ENCODE assay signal across 8 cellular contexts in the genomic region with DNA sequence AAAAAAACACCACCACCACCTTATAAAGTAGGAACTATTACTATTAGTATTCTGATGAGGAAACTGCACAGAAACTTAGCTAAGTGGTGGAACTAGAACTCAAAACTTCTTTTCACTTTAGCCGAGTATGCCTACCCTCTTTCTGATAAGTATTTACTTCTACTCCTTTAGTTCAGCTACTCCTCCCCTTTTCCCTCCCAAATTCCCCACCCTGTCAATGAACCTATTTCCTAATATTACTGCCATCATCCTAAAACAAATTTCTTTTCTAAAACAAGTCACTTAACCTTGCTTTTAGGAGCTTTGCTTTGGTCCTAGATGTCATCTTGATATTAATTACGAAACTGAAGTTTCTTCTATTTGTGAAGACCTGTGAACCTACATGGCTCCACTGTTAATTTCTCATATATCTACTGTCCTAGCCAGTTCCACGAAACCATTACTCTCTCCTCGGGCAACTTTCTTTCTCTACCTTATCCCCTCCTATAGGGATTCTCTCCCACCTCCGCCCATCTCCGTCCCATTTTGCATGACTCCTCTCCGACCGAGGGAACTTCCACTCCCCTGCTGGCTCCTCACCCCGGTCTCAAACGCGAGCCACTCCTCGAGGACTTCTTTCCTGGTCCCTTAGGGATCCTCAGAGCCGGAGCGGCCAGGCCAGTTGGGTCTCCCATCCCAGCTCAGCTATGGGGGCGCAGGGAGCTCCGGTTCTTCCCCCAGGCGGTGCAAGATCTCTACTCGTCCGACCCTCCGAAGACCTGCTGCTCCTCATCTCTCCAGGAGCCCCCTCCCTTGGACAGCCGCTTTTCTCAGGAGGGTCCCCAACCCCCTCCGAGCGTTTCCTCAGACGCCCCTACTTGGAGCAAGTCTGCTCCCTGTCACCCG. TPM values are rescaled to one million over a fixed set of nuclear protein-coding genes. Genes with fewer than 3 reads are reported as not detected.
DNase-seq lines count a peak whose midpoint lies in the region; ATAC-seq, FAIRE-seq and TF ChIP-seq lines count a peak whose summit lies in the region.

No MANE protein-coding gene starts in this region.

- BruUV-seq in Panc1 (replicated peaks; lab: Mats Ljungman, UMichigan) (no TSS peak), GM12878 (replicated peaks; lab: Mats Ljungman, UMichigan) (no TSS peak)

- H3K9ac ChIP-seq in GM12878 (ENCODE audit: control insufficient read depth, insufficient read depth, low read length), result peak overlapping the region; percentile 83
- H3K9ac ChIP-seq in skeletal muscle satellite cell (ENCODE audit: low read depth, low read length), result peak overlapping the region; percentile 93

- intact Hi-C loops in Panc1 (cut with micrococcal nuclease; ENCODE audit: unreplicated experiment) (loop anchor here (5.0 kb wide), 1 partner anchor 160 kb away; no protein-coding TSS in a partner anchor), GM12878 (cut with micrococcal nuclease; ENCODE audit: unreplicated experiment) (loop anchor here (5.0 kb wide), 3 partner anchors 40 to 210 kb away; no protein-coding TSS in a partner anchor)

- H3K36me3 ChIP-seq in Panc1 (ENCODE audit: control insufficient read depth, insufficient read depth, low read length) (no peaks in the 10 kb centered on the region; the same call in 1 of the 2 replicates), GM12878 (ENCODE audit: control insufficient read depth in 2 of 2, insufficient read depth in 2 of 2, low read length in 1 of 2) (no peaks in the 10 kb centered on the region), skeletal muscle satellite cell (ENCODE audit: insufficient read depth, low read length) (peaks cover 5% of the 10 kb centered on the region)

- H3K79me2 ChIP-seq in GM12878 (ENCODE audit: control insufficient read depth, insufficient read depth, low read length), result peaks cover 52% of the 10 kb centered on the region

- H2AFZ ChIP-seq in GM12878 (ENCODE audit: control insufficient read depth, low read depth, low read length), result peak overlapping the region; percentile 55

- H3K4me1 ChIP-seq in Panc1 (ENCODE audit: control insufficient read depth, insufficient read depth, low read length) (peaks cover 8% of the 10 kb centered on the region), GM12878 (ENCODE audit: control insufficient read depth, insufficient read depth, low read length) (peaks cover 7% of the 10 kb centered on the region), skeletal muscle satellite cell (ENCODE audit: control insufficient read depth, insufficient read depth, low read length) (peaks cover 42% of the 10 kb centered on the region)

- CTCF ChIA-PET in Panc1 (lab: Charles Lee) (no interaction called here), GM12878 (lab: Yijun Ruan, JAX) (interaction anchor here (0.7 to 19.2 kb wide), 9 partner anchors 9 to 225 kb away, joined by 3 to 252 read pairs (median 4); no protein-coding TSS in a partner anchor)

- in situ Hi-C loops in Panc1 (cut with HindIII; ENCODE audit: low pct_unique_long_range_greater_than_20kb, low sequenced_read_pairs), result no loop called here
- in situ Hi-C loops in GM12878 (cut with MboI), result no loop called here

- WGBS in GM12878 (ENCODE audit: insufficient coverage, insufficient replicate concordance, low lambda C conversion rate, missing lambda C conversion rate), result 2% methylated on average over 25 of the region's 25 CpGs

- POLR2A ChIA-PET in Panc1 (lab: Charles Lee) (interaction anchor here (0.6 to 1.2 kb wide), 2 partner anchors 10 to 224 kb away, joined by 3 to 4 read pairs; no protein-coding TSS in a partner anchor), GM12878 (lab: Charles Lee) (interaction anchor here (0.6 to 5.1 kb wide), 18 partner anchors 8 to 315 kb away, joined by 3 to 42 read pairs (median 4); no protein-coding TSS in a partner anchor)

- peak; percentile 56 for FAIRE-seq in GM12878 (lab: Jason Lieb, UNC)

- H3K4me2 ChIP-seq in GM12878 (ENCODE audit: control insufficient read depth, insufficient read depth), result peak overlapping the region; percentile 78
- H3K4me2 ChIP-seq in skeletal muscle satellite cell (ENCODE audit: low read length), result peak overlapping the region; percentile 79

- H3K27me3 ChIP-seq in Panc1 (ENCODE audit: control insufficient read depth, insufficient read depth, low read length) (no peaks in the 10 kb centered on the region), GM12878 (replicated peaks in 1 of 2; ENCODE audit: control insufficient read depth in 2 of 2, insufficient read depth in 2 of 2, low read length in 1 of 2) (no peaks in the 10 kb centered on the region), skeletal muscle satellite cell (ENCODE audit: control insufficient read depth, insufficient read depth, low read length) (no peaks in the 10 kb centered on the region)

- RAD21 ChIA-PET in GM12878 (lab: Charles Lee; ENCODE audit: unreplicated experiment), result interaction anchor here (0.7 to 26.5 kb wide), 16 partner anchors 9 to 399 kb away, joined by 3 to 591 read pairs (median 4); partner anchors contain the start of genes RBM25 and RIOX1

- H3K4me3 ChIP-seq in Panc1 (ENCODE audit: low read depth in 2 of 2, low read length in 2 of 2), result peak overlapping the region; percentile 61 to 81
- H3K4me3 ChIP-seq in GM12878, result peak overlapping the region; percentile 97
- H3K4me3 ChIP-seq in iPS-18c (ENCODE audit: insufficient read depth, low read depth, low read length), result peak overlapping the region; percentile 91
- peak overlapping the region; percentile 96 for H3K4me3 ChIP-seq in skeletal muscle satellite cell (ENCODE audit: low read length)

- TF ChIP-seq CTCF in Panc1 (IDR thresholded peaks at IDR 0.05) (no peak), GM12878 (IDR thresholded peaks at IDR 0.05 in 2 of 3, conservative IDR thresholded peaks at IDR 0.05 in 1 of 3; ENCODE audit: control insufficient read depth in 2 of 3, extremely low read depth in 1 of 3, insufficient read depth in 1 of 3, low read depth in 3 of 3, low read length in 3 of 3) (no peak)

- ATAC-seq in Panc1 (peak; percentile 35), GM12878 (peak; percentile 6), HG02852 (IDR thresholded peaks at IDR 0.05; ENCODE audit: unreplicated experiment) (no peak), GM18868 (IDR thresholded peaks at IDR 0.05; ENCODE audit: unreplicated experiment) (no peak)

- DNase-seq in activated CD4-positive, alpha-beta T cell treated with anti-CD3 and anti-CD28 coated beads for 48 hours, result peak; percentile 14
- DNase-seq in activated CD4-positive, alpha-beta T cell treated with anti-CD3 and anti-CD28 coated beads, Interleukin-2, amount 50 U/mL, for 4 hours, result no peak
- DNase-seq in Panc1 (ENCODE audit: low read depth, low spot score) (no peak), GM12878 (ENCODE audit: low read depth, low spot score) (no peak)

- no peaks in the 10 kb centered on the region; the same call in 1 of the 2 replicates for H4K20me1 ChIP-seq in GM12878 (ENCODE audit: control insufficient read depth, insufficient read depth)

- no peak for TF ChIP-seq POLR2A in GM12878 (IDR thresholded peaks at IDR 0.05; ENCODE audit: low read depth, low read length)

- no peak for TF ChIP-seq EP300 in GM12878 (IDR thresholded peaks at IDR 0.05; ENCODE audit: borderline replicate concordance in 1 of 2, control insufficient read depth in 1 of 2, low read depth in 2 of 2, low read length in 2 of 2)

- TF ChIP-seq RAD21 in GM12878 (IDR thresholded peaks at IDR 0.05; ENCODE audit: insufficient read depth, low read depth, low read length), result no peak

- peak overlapping the region; percentile 80 for H3K27ac ChIP-seq in Panc1 (ENCODE audit: low read length)
- peak overlapping the region; percentile 71 for H3K27ac ChIP-seq in GM12878 (ENCODE audit: control insufficient read depth, insufficient read depth)

- SMC1A ChIA-PET in GM12878 (lab: Charles Lee; ENCODE audit: uncharacterized antibody, unreplicated experiment), result interaction anchor here (0.7 to 7.1 kb wide), 20 partner anchors 9 to 225 kb away, joined by 3 to 78 read pairs (median 4); no protein-coding TSS in a partner anchor

- H3K9me3 ChIP-seq in Panc1 (ENCODE audit: control insufficient read depth, insufficient read depth, low read depth, low read length) (no peaks in the 10 kb centered on the region), GM12878 (replicated peaks; ENCODE audit: control insufficient read depth, insufficient read depth, low read length) (no peaks in the 10 kb centered on the region), iPS-18c (ENCODE audit: control insufficient read depth, insufficient read depth, low read length) (no peaks in the 10 kb centered on the region), skeletal muscle satellite cell (replicated peaks; ENCODE audit: low read length) (no peaks in the 10 kb centered on the region)

RNA-seq across cellular contexts. Expression of gene NUMB, which starts 1.1 kb away (rescaled TPM):
- total RNA-seq in Panc1 (2021; ENCODE audit: unreplicated experiment) (51.5 TPM), GM12878 (2014; rRNA removed) (28.2 and 31.0 TPM in 2 replicates), GM12878 (2014; rRNA removed; fragmentation: Illumina TruSeq; extraction: Trizol) (22.0 and 23.7 TPM in 2 replicates), GM12878 (2021) (49.7 and 57.4 TPM in 2 replicates)
- polyA plus RNA-seq in Panc1 (2012; ENCODE audit: insufficient read length), result 30.0 TPM
- 141 and 152 TPM in 2 replicates for total RNA-seq in GM12878 (2013; cell fraction: nucleolus; rRNA removed)
- polyA plus RNA-seq in GM12878 (2011; ENCODE audit: low read depth), result 23.6 TPM
- polyA plus RNA-seq in GM12878 (2011; rRNA removed) (96.5 and 147 TPM in 2 replicates), GM12878 (2014; fragmentation: Illumina TruSeq; extraction: Trizol) (56.3 and 59.5 TPM in 2 replicates), GM12878 (2014; fragmentation: Nextera tagmentation; extraction: Ambion mirVana) (10 to 100 TPM; 29.8 to 30.9 TPM), GM12878 (2014; rRNA removed) (37.5 and 43.5 TPM in 2 replicates), GM12878 (2016; fragmentation: Nextera tagmentation; extraction: Ambion mirVana) (10 to 100 TPM; 54.3 to 54.5 TPM)
- polyA plus RNA-seq in GM12878 (2011; cell fraction: cytosol; rRNA removed), result 162 and 211 TPM in 2 replicates
- polyA plus RNA-seq in GM12878 (2011; cell fraction: nucleus; rRNA removed), result 181 and 228 TPM in 2 replicates
- 28.5 and 35.1 TPM in 2 replicates for polyA plus RNA-seq in GM12878 (2012)
- polyA minus RNA-seq in GM12878 (2011; rRNA and poly(A)+ RNA removed), result 243 and 306 TPM in 2 replicates
- polyA minus RNA-seq in GM12878 (2011; cell fraction: cytosol; rRNA and poly(A)+ RNA removed), result 61.1 and 78.4 TPM in 2 replicates
- 125 and 195 TPM in 2 replicates for polyA minus RNA-seq in GM12878 (2011; cell fraction: nucleus; rRNA and poly(A)+ RNA removed)
- total RNA-seq in skeletal muscle satellite cell (2012; rRNA removed), result 50.2 and 60.3 TPM in 2 replicates

RNA-seq across cellular contexts. Expression of gene RIOX1, which starts 33.4 kb away (rescaled TPM):
- total RNA-seq in Panc1 (2021; ENCODE audit: unreplicated experiment) (16.7 TPM), GM12878 (2014; rRNA removed) (31.7 and 33.6 TPM in 2 replicates), GM12878 (2014; rRNA removed; fragmentation: Illumina TruSeq; extraction: Trizol) (17.9 and 19.4 TPM in 2 replicates), GM12878 (2021) (33.7 and 34.3 TPM in 2 replicates)
- 15.0 TPM for polyA plus RNA-seq in Panc1 (2012; ENCODE audit: insufficient read length)
- 26.5 and 39.2 TPM in 2 replicates for total RNA-seq in GM12878 (2013; cell fraction: nucleolus; rRNA removed)
- 7.5 TPM for polyA plus RNA-seq in GM12878 (2011; ENCODE audit: low read depth)
- polyA plus RNA-seq in GM12878 (2011; rRNA removed) (11.6 and 15.9 TPM in 2 replicates), GM12878 (2014; fragmentation: Illumina TruSeq; extraction: Trizol) (16.4 and 16.7 TPM in 2 replicates), GM12878 (2014; fragmentation: Nextera tagmentation; extraction: Ambion mirVana) (1 to 10 TPM; 7.8 to 8.9 TPM), GM12878 (2014; rRNA removed) (31.6 and 34.0 TPM in 2 replicates), GM12878 (2016; fragmentation: Nextera tagmentation; extraction: Ambion mirVana) (10 to 100 TPM; 18.6 to 20.7 TPM)
- polyA plus RNA-seq in GM12878 (2011; cell fraction: cytosol; rRNA removed), result 19.3 and 29.4 TPM in 2 replicates
- polyA plus RNA-seq in GM12878 (2011; cell fraction: nucleus; rRNA removed), result 17.4 and 20.7 TPM in 2 replicates
- 13.8 and 16.0 TPM in 2 replicates for polyA plus RNA-seq in GM12878 (2012)
- polyA minus RNA-seq in GM12878 (2011; rRNA and poly(A)+ RNA removed), result 20.8 and 31.6 TPM in 2 replicates
- 14.7 and 15.5 TPM in 2 replicates for polyA minus RNA-seq in GM12878 (2011; cell fraction: cytosol; rRNA and poly(A)+ RNA removed)
- 22.1 and 38.0 TPM in 2 replicates for polyA minus RNA-seq in GM12878 (2011; cell fraction: nucleus; rRNA and poly(A)+ RNA removed)
- total RNA-seq in skeletal muscle satellite cell (2012; rRNA removed), result 21.4 and 21.5 TPM in 2 replicates

Comparison
In these comparisons a context has a peak if more than half of its experiments do, and no peak if none do; other contexts are left out.
1. ATAC-seq: peak in Panc1 (single experiment) and GM12878 (single experiment); none in HG02852 (single experiment) and GM18868 (single experiment).
2. Peak in every context shown above with its lines, with median percentiles within 50 percentile points of each other: H3K4me3 ChIP-seq.